8 cellular contexts compared by ENCODE assay signal in the genomic region with DNA sequence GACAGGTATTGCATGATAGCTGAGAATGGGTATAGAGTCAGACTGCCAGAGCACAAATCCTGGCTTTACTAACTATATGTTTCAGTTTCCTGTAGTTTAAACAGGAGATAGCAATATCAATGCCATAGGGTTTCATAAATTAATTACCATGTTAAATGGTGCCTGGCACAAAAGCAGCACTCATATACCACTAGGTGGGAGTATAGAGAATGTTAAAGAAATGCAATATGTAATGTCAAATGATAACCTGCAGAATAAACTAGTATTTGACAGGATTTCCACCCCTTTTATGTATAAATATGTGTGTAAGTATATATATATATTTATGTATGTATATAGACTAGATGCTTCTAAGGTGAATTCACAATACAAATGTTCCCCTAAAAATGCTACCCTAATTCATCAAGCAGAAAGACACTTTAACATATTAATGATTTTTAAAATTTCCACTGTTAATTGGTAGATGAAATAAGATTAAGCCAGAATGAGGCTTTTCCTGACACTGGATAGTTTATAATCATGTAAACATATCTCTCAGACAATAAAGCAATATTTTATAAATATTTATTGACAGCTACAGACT. TPM values are rescaled to one million over a fixed set of nuclear protein-coding genes. Genes with fewer than 3 reads are reported as not detected.
DNase-seq lines count a peak whose midpoint lies in the region; ATAC-seq, FAIRE-seq and TF ChIP-seq lines count a peak whose summit lies in the region.

No MANE protein-coding gene starts in this region.

- no peaks in the 10 kb centered on the region for H3K27me3 Mint-ChIP-seq in activated CD8-positive, alpha-beta memory T cell treated with anti-CD3 and anti-CD28 coated beads, Interleukin-2, amount 10 ng/mL, durations not matched to agents 7 days and 5 days
- no peaks in the 10 kb centered on the region for H3K27me3 Mint-ChIP-seq in activated B cell treated with CpG ODN at 0.5 μM for 24 hours

- H3K4me1 Mint-ChIP-seq in activated CD8-positive, alpha-beta memory T cell treated with anti-CD3 and anti-CD28 coated beads, Interleukin-2, amount 10 ng/mL, durations not matched to agents 7 days and 5 days = peaks cover 22% of the 10 kb centered on the region
- peaks cover 20% of the 10 kb centered on the region for H3K4me1 Mint-ChIP-seq in activated B cell treated with CpG ODN at 0.5 μM for 24 hours

- BruUV-seq in HepG2 (replicated peaks; lab: Mats Ljungman, UMichigan) = no TSS peak

- CTCF ChIA-PET in activated CD8-positive, alpha-beta memory T cell treated with anti-CD3 and anti-CD28 coated beads, Interleukin-2, amount 10 ng/mL, durations not matched to agents 7 days and 5 days (lab: Charles Lee) = interaction anchor here (0.8 to 4.0 kb wide), 9 partner anchors 8 to 661 kb away, joined by 3 to 27 read pairs (median 4); a partner anchor contains a TSS
- CTCF ChIA-PET in activated B cell treated with CpG ODN at 0.5 μM for 24 hours (lab: Charles Lee) (interaction anchor here (0.9 to 5.2 kb wide), 6 partner anchors 9 to 670 kb away, joined by 3 to 67 read pairs (median 6); a partner anchor contains a TSS), HepG2 (lab: Yijun Ruan, JAX; ENCODE audit: low intra/inter-chr PET ratio, low total read pairs) (interaction anchor here (0.6 to 1.5 kb wide), 4 partner anchors 137 to 666 kb away, joined by 3 to 5 read pairs (median 4); no protein-coding TSS in a partner anchor)

- no peak overlapping the region for H3K27ac ChIP-seq in HepG2 (ENCODE audit: extremely low read length, insufficient read depth, low read length)

- ATAC-seq in activated CD8-positive, alpha-beta memory T cell treated with anti-CD3 and anti-CD28 coated beads, Interleukin-2, amount 10 ng/mL, durations not matched to agents 7 days and 5 days = peak; percentile 78
- peak; percentile 80 for ATAC-seq in activated B cell treated with CpG ODN at 0.5 μM for 24 hours (ENCODE audit: low read depth)
- ATAC-seq in HepG2 = peak; percentile 56; the same call in 2 of the 3 replicates

- H3K79me2 ChIP-seq in HepG2 (ENCODE audit: insufficient read depth, low read length) = peaks cover 63% of the 10 kb centered on the region

- no peak for FAIRE-seq in HepG2 (lab: Jason Lieb, UNC)

- TF ChIP-seq CTCF in activated B cell treated with CpG ODN at 0.5 μM for 24 hours (IDR thresholded peaks at IDR 0.05) = no peak
- peak; percentile 39 for TF ChIP-seq CTCF in HepG2 (CRISPR knock-in tag; IDR thresholded peaks at IDR 0.05)

- H3K4me3 Mint-ChIP-seq in activated CD8-positive, alpha-beta memory T cell treated with anti-CD3 and anti-CD28 coated beads, Interleukin-2, amount 10 ng/mL, durations not matched to agents 7 days and 5 days = no peak overlapping the region
- no peak overlapping the region for H3K4me3 Mint-ChIP-seq in activated B cell treated with CpG ODN at 0.5 μM for 24 hours

- TF ChIP-seq EP300 in Ishikawa (IDR thresholded peaks at IDR 0.05; ENCODE audit: borderline replicate concordance) (no peak), HepG2 (IDR thresholded peaks at IDR 0.05; ENCODE audit: low read depth in 2 of 2, low read length in 2 of 2) (no peak), HepG2 (CRISPR knock-in tag; IDR thresholded peaks at IDR 0.05; ENCODE audit: borderline replicate concordance) (no peak)

- H3K9ac ChIP-seq in HepG2 (ENCODE audit: insufficient read depth, low read depth, low read length) = no peak overlapping the region

- peaks cover 12% of the 10 kb centered on the region for H3K9me3 Mint-ChIP-seq in activated CD8-positive, alpha-beta memory T cell treated with anti-CD3 and anti-CD28 coated beads, Interleukin-2, amount 10 ng/mL, durations not matched to agents 7 days and 5 days (ENCODE audit: low read depth)
- peaks cover 12% of the 10 kb centered on the region for H3K9me3 Mint-ChIP-seq in activated B cell treated with CpG ODN at 0.5 μM for 24 hours

- in situ Hi-C loops in HepG2 (cut with HindIII; ENCODE audit: extremely low pct_ligation_motif_present, low pct_unique_long_range_greater_than_20kb) = no loop called here

- POLR2A ChIA-PET in activated B cell treated with CpG ODN at 0.5 μM for 24 hours (lab: Charles Lee) = interaction anchor here (1.4 kb wide), 1 partner anchor 9 kb away, joined by 6 read pairs; a partner anchor contains a TSS
- POLR2A ChIA-PET in HepG2 (lab: Yijun Ruan, JAX) = no interaction called here

- no peak overlapping the region for H3K4me3 ChIP-seq in HepG2 (replicated peaks in 1 of 3; ENCODE audit: insufficient read depth in 1 of 3, low read depth in 2 of 3, low read length in 3 of 3)

- no peak for DNase-seq in activated CD8-positive, alpha-beta memory T cell treated with anti-CD3 and anti-CD28 coated beads, Interleukin-2, amount 10 ng/mL, durations not matched to agents 7 days and 5 days
- no peak for DNase-seq in activated CD8-positive, alpha-beta memory T cell treated with anti-CD3 and anti-CD28 coated beads for 24 hours
- DNase-seq in activated B cell treated with CpG ODN at 0.5 μM for 24 hours = no peak
- DNase-seq in HepG2 (ENCODE audit: low spot score) = peak; percentile 9
- no peak for DNase-seq in GF-D8 (lab: John Stamatoyannopoulos, UW)
- no peak for DNase-seq in OCI-M2 (lab: John Stamatoyannopoulos, UW; ENCODE audit: unreplicated experiment)
- no peak for DNase-seq in NCI-H2029 (lab: John Stamatoyannopoulos, UW)

- no peak for TF ChIP-seq POLR2A in HepG2 (IDR thresholded peaks at IDR 0.05; ENCODE audit: insufficient read depth in 1 of 2, low read depth in 2 of 2, low read length in 2 of 2)

- 0 out of 2 replicates have a peak, but pooled peaks cover 2% of the 10 kb centered on the region for H4K20me1 ChIP-seq in HepG2 (ENCODE audit: insufficient read depth, low read length)

- no peak overlapping the region for H2AFZ ChIP-seq in HepG2 (ENCODE audit: low read length)

- TF ChIP-seq RAD21 in Ishikawa (IDR thresholded peaks at IDR 0.05; ENCODE audit: low read depth) (peak; percentile 37; the same call in 1 of the 2 replicates), HepG2 (CRISPR knock-in tag; IDR thresholded peaks at IDR 0.05) (no peak)

- H3K4me1 ChIP-seq in HepG2 (ENCODE audit: insufficient read depth, low read length) = 0 out of 2 replicates have a peak, but pooled peaks cover 3% of the 10 kb centered on the region

- H3K36me3 Mint-ChIP-seq in activated CD8-positive, alpha-beta memory T cell treated with anti-CD3 and anti-CD28 coated beads, Interleukin-2, amount 10 ng/mL, durations not matched to agents 7 days and 5 days = peaks cover 38% of the 10 kb centered on the region
- H3K36me3 Mint-ChIP-seq in activated B cell treated with CpG ODN at 0.5 μM for 24 hours (ENCODE audit: low read depth) = peaks cover 38% of the 10 kb centered on the region

- no peak overlapping the region for H3K4me2 ChIP-seq in HepG2 (ENCODE audit: low read depth, low read length)

- intact Hi-C loops in activated B cell treated with CpG ODN at 0.5 μM for 24 hours (cut with micrococcal nuclease) (loop anchor here (1.0 to 5.0 kb wide), 3 partner anchors 137 to 669 kb away; no protein-coding TSS in a partner anchor), HepG2 (cut with micrococcal nuclease; ENCODE audit: unreplicated experiment) (loop anchor here (1.0 to 2.0 kb wide), 2 partner anchors 137 to 244 kb away; no protein-coding TSS in a partner anchor)

- no peaks in the 10 kb centered on the region; a peak in 1 of 5 replicates for H3K36me3 ChIP-seq in HepG2 (replicated peaks in 1 of 2; ENCODE audit: control insufficient read depth in 1 of 2, insufficient read depth in 2 of 2, low read length in 2 of 2)

- H3K27me3 ChIP-seq in HepG2 (ENCODE audit: control insufficient read depth in 1 of 2, insufficient read depth in 2 of 2, low read length in 2 of 2) = no peaks in the 10 kb centered on the region

- H3K9me3 ChIP-seq in HepG2 (ENCODE audit: low read length) = no peaks in the 10 kb centered on the region; the same call in 1 of the 2 replicates

- no peak overlapping the region for H3K27ac Mint-ChIP-seq in activated CD8-positive, alpha-beta memory T cell treated with anti-CD3 and anti-CD28 coated beads, Interleukin-2, amount 10 ng/mL, durations not matched to agents 7 days and 5 days
- no peak overlapping the region for H3K27ac Mint-ChIP-seq in activated B cell treated with CpG ODN at 0.5 μM for 24 hours

TF ChIP-seq in Ishikawa, 13 proteins besides CTCF, POLR2A, EP300 and RAD21 (continues in another document):
- TF ChIP-seq FOXM1 (IDR thresholded peaks at IDR 0.05; ENCODE audit: borderline replicate concordance, low read depth) (no peak), TAF1 (IDR thresholded peaks at IDR 0.05; ENCODE audit: low read depth) (no peak)

TF ChIP-seq in HepG2, 621 proteins besides CTCF, POLR2A, EP300 and RAD21 (continues in another document):
- TF ChIP-seq ZNF484 (CRISPR knock-in tag; IDR thresholded peaks at IDR 0.05; ENCODE audit: borderline replicate concordance, low read depth) = no peak

RNA-seq across cellular contexts. Expression of a gene that starts 8.6 kb away (rescaled TPM):
- total RNA-seq in activated CD8-positive, alpha-beta memory T cell treated with anti-CD3 and anti-CD28 coated beads, Interleukin-2, amount 10 ng/mL, durations not matched to agents 7 days and 5 days = 10 to 100 TPM; 19.5 to 26.0 TPM
- total RNA-seq in activated B cell treated with CpG ODN at 0.5 μM for 24 hours (21.9 and 24.4 TPM in 2 replicates), HepG2 (2016; rRNA removed; fragmentation: Illumina TruSeq; extraction: Trizol) (20.1 and 37.0 TPM in 2 replicates)
- 13.0 and 15.7 TPM in 2 replicates for total RNA-seq in HepG2 (2016; cell fraction: cytosol; rRNA removed; fragmentation: Illumina TruSeq; extraction: Trizol; ENCODE audit: low read depth)
- total RNA-seq in HepG2 (2016; cell fraction: insoluble cytoplasmic fraction; rRNA removed; fragmentation: Illumina TruSeq; extraction: Trizol) = 21.8 and 36.8 TPM in 2 replicates
- 14.1 and 17.0 TPM in 2 replicates for total RNA-seq in HepG2 (2016; cell fraction: membrane; rRNA removed; fragmentation: Illumina TruSeq; extraction: Trizol)
- 11.0 and 12.6 TPM in 2 replicates for total RNA-seq in HepG2 (2016; cell fraction: nucleus; rRNA removed; fragmentation: Illumina TruSeq; extraction: Trizol)
- polyA plus RNA-seq in HepG2 (2011; rRNA removed) = 4.2 and 5.2 TPM in 2 replicates
- polyA plus RNA-seq in HepG2 (2011; cell fraction: cytosol; rRNA removed) = 1.5 and 3.3 TPM in 2 replicates
- 1.2 and 2.2 TPM in 2 replicates for polyA plus RNA-seq in HepG2 (2011; cell fraction: nucleus; rRNA removed)
- polyA plus RNA-seq in HepG2 (2012) = 8.8 and 10.4 TPM in 2 replicates
- 0.91 and 0.95 TPM in 2 replicates for polyA plus RNA-seq in HepG2 (2016; cell fraction: cytosol; fragmentation: Illumina TruSeq; extraction: Trizol; ENCODE audit: low read depth)
- 19.5 and 21.1 TPM in 2 replicates for polyA plus RNA-seq in HepG2 (2016; cell fraction: insoluble cytoplasmic fraction; fragmentation: Illumina TruSeq; extraction: Trizol; ENCODE audit: low read depth)
- polyA plus RNA-seq in HepG2 (2016; cell fraction: membrane; fragmentation: Illumina TruSeq; extraction: Trizol; ENCODE audit: low read depth) = 3.0 and 3.7 TPM in 2 replicates
- 11.3 and 13.0 TPM in 2 replicates for polyA plus RNA-seq in HepG2 (2016; cell fraction: nucleus; fragmentation: Illumina TruSeq; extraction: Trizol; ENCODE audit: insufficient read depth, low read depth)
- 4.7 and 6.7 TPM in 2 replicates for polyA minus RNA-seq in HepG2 (2011; rRNA and poly(A)+ RNA removed; ENCODE audit: low replicate concordance)
- 7.7 and 9.3 TPM in 2 replicates for polyA minus RNA-seq in HepG2 (2011; cell fraction: cytosol; rRNA and poly(A)+ RNA removed)
- 9.4 and 10.9 TPM in 2 replicates for polyA minus RNA-seq in HepG2 (2011; cell fraction: nucleus; rRNA and poly(A)+ RNA removed)
